ENCODE assay signal across 1 cellular context in genomic region chr1:116205941-116206679, GRCh38.
A peak's percentile ranks its signal among the peaks of the same experiment; 100 is the strongest.
TF ChIP-seq lines count a peak whose summit lies in the region.

No MANE protein-coding gene starts in this region.

TF ChIP-seq in HepG2, 621 proteins besides CTCF, POLR2A, EP300 and RAD21 (continued from another document):
- TF ChIP-seq USF2 (IDR thresholded peaks at IDR 0.05; ENCODE audit: low read depth, low read length) (peak; percentile 63; the same call in 1 of the 2 replicates), USF2 (CRISPR knock-in tag; IDR thresholded peaks at IDR 0.05; ENCODE audit: borderline replicate concordance) (peak; percentile 81; the same call in 1 of the 2 replicates), FOXA1 (IDR thresholded peaks at IDR 0.05) (no peak), FOXA1 (CRISPR knock-in tag; IDR thresholded peaks at IDR 0.05) (peak; percentile 44), SOX5 (CRISPR knock-in tag; IDR thresholded peaks at IDR 0.05; ENCODE audit: borderline replicate concordance) (peak; percentile 36; the same call in 1 of the 2 replicates), BHLHE40 (IDR thresholded peaks at IDR 0.05; ENCODE audit: low read length) (peak; percentile 45; the same call in 1 of the 2 replicates), TRAFD1 (CRISPR knock-in tag; IDR thresholded peaks at IDR 0.05; ENCODE audit: borderline replicate concordance) (no peak), ZNF512B (CRISPR knock-in tag; IDR thresholded peaks at IDR 0.05; ENCODE audit: borderline replicate concordance) (no peak), SOX13 (IDR thresholded peaks at IDR 0.05) (no peak), SOX13 (CRISPR knock-in tag; conservative IDR thresholded peaks at IDR 0.05 in 1 of 2, IDR thresholded peaks at IDR 0.05 in 1 of 2) (peak in 1 of 2 experiments; percentile 52; a peak in 1 of 4 replicates), ATRX (CRISPR knock-in tag; IDR thresholded peaks at IDR 0.05; ENCODE audit: borderline replicate concordance) (no peak), ZNF629 (CRISPR knock-in tag; conservative IDR thresholded peaks at IDR 0.05) (peak; percentile 71)
